In genomic region chr3:53226841-53227407, GRCh38 we compare ENCODE assay signal across 16 cellular contexts.
"Had no signal": no experiment of that assay in that cellular context is flagged by ENCODE, and none has a peak within 500 bp of the region (broad histone marks: within the 10 kb centered on the region; RNA-seq: fewer than 3 reads in every experiment).

No MANE protein-coding gene starts in this region.

- H2AFZ ChIP-seq: parathyroid adenoma had no signal

- H3K4me1 Mint-ChIP-seq: activated T-helper 17 cell treated with anti-CD3 and anti-CD28 coated beads, Interleukin-2, amount 50 U/mL, for 72 hours had no signal

- H3K27me3 Mint-ChIP-seq: activated T-helper 17 cell treated with anti-CD3 and anti-CD28 coated beads, Interleukin-2, amount 50 U/mL, for 72 hours had no signal

- DNase-seq: activated CD4-positive, alpha-beta T cell treated with anti-CD3 and anti-CD28 coated beads for 1 hour; activated naive CD4-positive, alpha-beta T cell treated with anti-CD3 and anti-CD28 coated beads for 36 hours; effector CD8-positive, alpha-beta T cell; kidney; stimulated activated CD4-positive, alpha-beta T cell treated with anti-CD3 and anti-CD28 coated beads, Interleukin-1b, Interleukin-23, amount 100 ng/mL, for 48 hours; stimulated activated naive CD4-positive, alpha-beta T cell; T1000; upper lobe of left lung had no signal

- H3K27ac Mint-ChIP-seq: activated naive CD4-positive, alpha-beta T cell treated with anti-CD3 and anti-CD28 coated beads for 36 hours; activated T-helper 17 cell treated with anti-CD3 and anti-CD28 coated beads, Interleukin-2, amount 50 U/mL, for 72 hours had no signal

- H3K4me1 ChIP-seq: gastroesophageal sphincter, parathyroid adenoma, right atrium auricular region, suprapubic skin, upper lobe of left lung had no signal

- H3K4me3 ChIP-seq: coronary artery, gastroesophageal sphincter, right atrium auricular region, suprapubic skin, upper lobe of left lung had no signal

- ATAC-seq: activated T-helper 17 cell treated with anti-CD3 and anti-CD28 coated beads, Interleukin-2, amount 50 U/mL, for 72 hours; gastroesophageal sphincter had no signal

- H3K4me3 Mint-ChIP-seq: activated naive CD4-positive, alpha-beta T cell treated with anti-CD3 and anti-CD28 coated beads for 36 hours; activated T-helper 17 cell treated with anti-CD3 and anti-CD28 coated beads, Interleukin-2, amount 50 U/mL, for 72 hours; neural crest cell had no signal

- H3K9ac ChIP-seq: parathyroid adenoma had no signal

- H3K9me3 ChIP-seq: gastroesophageal sphincter, right atrium auricular region, suprapubic skin, upper lobe of left lung had no signal

- H3K27me3 ChIP-seq: gastroesophageal sphincter, right atrium auricular region, suprapubic skin, upper lobe of left lung had no signal

- H3K9me3 Mint-ChIP-seq: activated naive CD4-positive, alpha-beta T cell treated with anti-CD3 and anti-CD28 coated beads for 36 hours; activated T-helper 17 cell treated with anti-CD3 and anti-CD28 coated beads, Interleukin-2, amount 50 U/mL, for 72 hours; neural crest cell had no signal

- H3K27ac ChIP-seq: coronary artery, epithelial cell of prostate, parathyroid adenoma, right atrium auricular region, suprapubic skin, upper lobe of left lung had no signal
